ENCODE assay signal across 8 cellular contexts in genomic region chr4:77819836-77820679, GRCh38. TPM values are rescaled to one million over a fixed set of nuclear protein-coding genes. Genes with fewer than 3 reads are reported as not detected.
DNase-seq lines count a peak whose midpoint lies in the region; ATAC-seq, FAIRE-seq and TF ChIP-seq lines count a peak whose summit lies in the region.

No MANE protein-coding gene starts in this region.

- no peaks in the 10 kb centered on the region for H3K36me3 ChIP-seq in brain microvascular endothelial cell (replicated peaks)

- peak overlapping the region; percentile 81 for H3K4me2 ChIP-seq in A549

- no peaks in the 10 kb centered on the region for H3K27me3 ChIP-seq in brain microvascular endothelial cell (replicated peaks)

- H3K4me1 ChIP-seq in A549, result peaks cover 10% of the 10 kb centered on the region; the same call in 2 of the 3 replicates

- peak overlapping the region; percentile 95 to 96 for H3K27ac ChIP-seq in A549
- H3K27ac ChIP-seq in brain microvascular endothelial cell, result peak overlapping the region; percentile 68
- H3K27ac ChIP-seq in skin epidermis, result peak overlapping the region; percentile 90 to 100 (median 99)

- H3K4me3 ChIP-seq in A549 (peak overlapping the region; percentile 81), brain microvascular endothelial cell (ENCODE audit: low read depth, low read length) (peak overlapping the region; percentile 91), iPS-18c (ENCODE audit: insufficient read depth, low read depth, low read length) (peak overlapping the region; percentile 83), skin epidermis (peak overlapping the region; percentile 62 to 97 (median 84))

- ATAC-seq in A549, result peak; percentile 73 to 87
- ATAC-seq in GM18519 (IDR thresholded peaks at IDR 0.05; ENCODE audit: low FRiP score, unreplicated experiment), result peak; percentile 58
- ATAC-seq in HG03045 (IDR thresholded peaks at IDR 0.05; ENCODE audit: unreplicated experiment), result peak; percentile 81

- TF ChIP-seq RAD21 in A549 (conservative IDR thresholded peaks at IDR 0.05 in 1 of 2, IDR thresholded peaks at IDR 0.05 in 1 of 2), result no peak

- DNase-seq in A549 (ENCODE audit: low read depth in 1 of 2, low spot score in 1 of 2) (peak; percentile 59 to 82), NCI-H2107 (lab: John Stamatoyannopoulos, UW) (peak; percentile 64), UCSD-AML1 (lab: John Stamatoyannopoulos, UW; ENCODE audit: unreplicated experiment) (peak; percentile 93), brain microvascular endothelial cell (peak; percentile 71)

- no peak for TF ChIP-seq EP300 in A549 (IDR thresholded peaks at IDR 0.05)

- POLR2A ChIA-PET in A549 (lab: Yijun Ruan, JAX), result interaction anchor here (0.9 to 2.1 kb wide), 2 partner anchors 39 to 42 kb away, joined by 3 to 33 read pairs; partner anchors contain the start of gene MRPL1

- no peak for FAIRE-seq in A549 (lab: Jason Lieb, UNC)

- TF ChIP-seq POLR2A in A549 (IDR thresholded peaks at IDR 0.05; ENCODE audit: low read length), result peak; percentile 46

- CTCF ChIA-PET in A549 (lab: Yijun Ruan, JAX), result interaction anchor here (1.0 to 1.4 kb wide), 2 partner anchors 42 to 83 kb away, joined by 3 to 7 read pairs; partner anchors contain the start of gene MRPL1

- in situ Hi-C loops in brain microvascular endothelial cell (cut with HindIII; ENCODE audit: low pct_ligation_motif_present, low sequenced_read_pairs), result no loop called here

- TF ChIP-seq CTCF in A549 (IDR thresholded peaks at IDR 0.05), result no peak
- no peak for TF ChIP-seq CTCF in brain microvascular endothelial cell (IDR thresholded peaks at IDR 0.05; ENCODE audit: low read depth, low read length, missing control alignments)

- WGBS in A549 (ENCODE audit: missing lambda C conversion rate), result 0% methylated on average over 25 of the region's 82 CpGs

- H3K9me3 ChIP-seq in A549 (no peaks in the 10 kb centered on the region), iPS-18c (ENCODE audit: control insufficient read depth, insufficient read depth, low read length) (no peaks in the 10 kb centered on the region)

TF ChIP-seq in A549, 52 proteins besides CTCF, POLR2A, EP300 and RAD21:
- TF ChIP-seq GATA3 (IDR thresholded peaks at IDR 0.05; ENCODE audit: borderline replicate concordance) (no peak), HEYL (CRISPR knock-in tag; IDR thresholded peaks at IDR 0.05) (no peak), ZFP36 (IDR thresholded peaks at IDR 0.05; ENCODE audit: borderline replicate concordance, partially characterized antibody) (no peak), ELK1 (IDR thresholded peaks at IDR 0.05; ENCODE audit: low read depth, low read length) (no peak), KDM5A (IDR thresholded peaks at IDR 0.05) (no peak), HOXA7 (CRISPR knock-in tag; IDR thresholded peaks at IDR 0.05) (no peak), JUN (IDR thresholded peaks at IDR 0.05) (peak in 1 of 2 experiments; percentile 41; a peak in 1 of 5 replicates), PBX3 (IDR thresholded peaks at IDR 0.05) (peak; percentile 71), REST (IDR thresholded peaks at IDR 0.05) (no peak), MAZ (IDR thresholded peaks at IDR 0.05; ENCODE audit: borderline replicate concordance, low read depth, low read length) (no peak), PHF8 (IDR thresholded peaks at IDR 0.05; ENCODE audit: borderline replicate concordance, low read depth) (peak; percentile 58), ESRRA (IDR thresholded peaks at IDR 0.05; ENCODE audit: borderline replicate concordance, low read length) (no peak), MAX (IDR thresholded peaks at IDR 0.05) (peak; percentile 51), HDAC2 (IDR thresholded peaks at IDR 0.05) (no peak), SMC3 (IDR thresholded peaks at IDR 0.05) (no peak), CEBPB (IDR thresholded peaks at IDR 0.05) (no peak)
- TF ChIP-seq, protein P1, sequence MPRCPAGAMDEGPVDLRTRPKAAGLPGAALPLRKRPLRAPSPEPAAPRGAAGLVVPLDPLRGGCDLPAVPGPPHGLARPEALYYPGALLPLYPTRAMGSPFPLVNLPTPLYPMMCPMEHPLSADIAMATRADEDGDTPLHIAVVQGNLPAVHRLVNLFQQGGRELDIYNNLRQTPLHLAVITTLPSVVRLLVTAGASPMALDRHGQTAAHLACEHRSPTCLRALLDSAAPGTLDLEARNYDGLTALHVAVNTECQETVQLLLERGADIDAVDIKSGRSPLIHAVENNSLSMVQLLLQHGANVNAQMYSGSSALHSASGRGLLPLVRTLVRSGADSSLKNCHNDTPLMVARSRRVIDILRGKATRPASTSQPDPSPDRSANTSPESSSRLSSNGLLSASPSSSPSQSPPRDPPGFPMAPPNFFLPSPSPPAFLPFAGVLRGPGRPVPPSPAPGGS (IDR thresholded peaks at IDR 0.05), result peak; percentile 55; the same call in 1 of the 3 replicates

RNA-seq across cellular contexts. Expression of gene CNOT6L, which starts 0.9 kb away (rescaled TPM):
- polyA plus RNA-seq in A549 (2011; rRNA removed), result 8.7 and 11.9 TPM in 2 replicates
- 1.9 and 2.1 TPM in 2 replicates for polyA plus RNA-seq in A549 (2012; cell fraction: cytosol; rRNA removed)
- polyA plus RNA-seq in A549 (2012; cell fraction: nucleus; rRNA removed), result 1.2 and 1.6 TPM in 2 replicates
- 5.3 to 6.7 TPM (median 5.8 TPM) in 3 replicates for polyA plus RNA-seq in A549 (2017; fragmentation: RNase III; extraction: RNeasy Plus Mini Kit Qiagen cat#74134 plus additional on column Dnase treatment)
- 24.7 and 24.8 TPM in 2 replicates for polyA minus RNA-seq in A549 (2011; rRNA and poly(A)+ RNA removed)

RNA-seq across cellular contexts. Expression of gene MRPL1, which starts 42.6 kb away (rescaled TPM):
- 35.8 and 62.3 TPM in 2 replicates for polyA plus RNA-seq in A549 (2011; rRNA removed)
- polyA plus RNA-seq in A549 (2012; cell fraction: cytosol; rRNA removed), result 9.0 and 15.4 TPM in 2 replicates
- polyA plus RNA-seq in A549 (2012; cell fraction: nucleus; rRNA removed), result 3.5 and 3.8 TPM in 2 replicates
- 24.6 to 30.0 TPM (median 27.7 TPM) in 3 replicates for polyA plus RNA-seq in A549 (2017; fragmentation: RNase III; extraction: RNeasy Plus Mini Kit Qiagen cat#74134 plus additional on column Dnase treatment)
- 3.9 and 4.4 TPM in 2 replicates for polyA minus RNA-seq in A549 (2011; rRNA and poly(A)+ RNA removed)

Comparison
In these comparisons a context has a peak if more than half of its experiments do, and no peak if none do; other contexts are left out.
1. Peak in every context shown above with its lines: DNase-seq, ATAC-seq, H3K4me3 ChIP-seq and H3K27ac ChIP-seq.